In the genomic region with DNA sequence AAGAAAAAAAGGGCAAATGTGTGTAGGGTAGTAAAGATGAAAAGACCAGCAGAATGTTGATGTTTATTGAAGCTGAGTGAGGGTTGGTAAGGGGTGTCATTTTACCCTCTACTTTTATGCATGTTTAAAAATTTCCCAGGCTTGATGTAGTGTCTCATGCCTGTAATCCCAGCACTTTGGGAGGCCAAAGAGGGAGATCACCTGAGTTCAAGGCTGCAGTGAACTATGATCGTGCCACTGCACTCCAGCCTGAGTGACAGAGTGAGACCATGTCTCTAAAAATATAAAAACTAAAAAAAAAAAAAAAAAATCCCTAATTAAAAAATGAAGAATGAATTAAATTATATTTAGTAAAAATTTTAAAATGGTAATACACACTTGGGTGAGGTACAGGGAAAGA, we compare ENCODE assay signal across 29 cellular contexts.
"Had no signal": no experiment of that assay in that cellular context is flagged by ENCODE, and none has a peak within 500 bp of the region (broad histone marks: within the 10 kb centered on the region; RNA-seq: fewer than 3 reads in every experiment).

No MANE protein-coding gene starts in this region.

- FAIRE-seq: colon, endothelial cell of umbilical vein, urothelium cell line had no signal

- H3K27me3 ChIP-seq: dorsolateral prefrontal cortex, esophagus squamous epithelium, sigmoid colon, tibial nerve, upper lobe of left lung had no signal

- H3K27ac ChIP-seq: dorsolateral prefrontal cortex, esophagus squamous epithelium, lower lobe of right lung, prostate gland, sigmoid colon, thoracic aorta, tibial nerve, upper lobe of left lung had no signal

- H3K27ac Mint-ChIP-seq: nephron progenitor cell; stimulated activated memory B cell treated with anti-CD40 and anti-IgM and Interleukin-4, amounts not matched to agents 10 μg/mL and 1 μg/mL and 100 μg/mL, for 72 hours; stimulated activated naive CD8-positive, alpha-beta T cell treated with anti-CD3 and anti-CD28 coated beads, Interleukin-15, Interleukin-2, amounts not matched to agents 100 ng/mL and 50 ng/mL, for 24 hours had no signal

- DNase-seq: cerebellar nuclear complex; dorsolateral prefrontal cortex; effector CD4-positive, alpha-beta T cell; erythroblast; esophagus squamous epithelium; foreskin melanocyte; hypothalamus; immature natural killer cell; islet precursor cell; kidney glomerular epithelial cell; left colon; left ventricle myocardium superior; lower lobe of right lung; naive B cell; nephron progenitor cell; nucleus accumbens; right cardiac atrium; sigmoid colon; stimulated activated CD4-positive, alpha-beta T cell treated with anti-CD3 and anti-CD28 coated beads, Interleukin-2, amount 100 ng/mL, for 24 hours; stimulated activated CD4-positive, alpha-beta T cell treated with anti-CD3 and anti-CD28 coated beads, Interleukin-4, amount 100 ng/mL, for 24 hours; upper lobe of left lung had no signal

- H3K9me3 ChIP-seq: esophagus squamous epithelium, lower lobe of right lung, prostate gland, sigmoid colon, thoracic aorta, tibial nerve, upper lobe of left lung had no signal

- H3K9me3 Mint-ChIP-seq: immature natural killer cell; naive B cell; nephron progenitor cell; stimulated activated memory B cell treated with anti-CD40 and anti-IgM and Interleukin-4, amounts not matched to agents 10 μg/mL and 1 μg/mL and 100 μg/mL, for 72 hours; stimulated activated naive CD8-positive, alpha-beta T cell treated with anti-CD3 and anti-CD28 coated beads, Interleukin-15, Interleukin-2, amounts not matched to agents 100 ng/mL and 50 ng/mL, for 24 hours had no signal

- ATAC-seq: left colon; left ventricle myocardium superior; lower lobe of right lung; right cardiac atrium; stimulated activated memory B cell treated with anti-CD40 and anti-IgM and Interleukin-4, amounts not matched to agents 10 μg/mL and 1 μg/mL and 100 μg/mL, for 72 hours had no signal

- H3K4me3 Mint-ChIP-seq: immature natural killer cell; naive B cell; nephron progenitor cell; stimulated activated memory B cell treated with anti-CD40 and anti-IgM and Interleukin-4, amounts not matched to agents 10 μg/mL and 1 μg/mL and 100 μg/mL, for 72 hours; stimulated activated naive CD8-positive, alpha-beta T cell treated with anti-CD3 and anti-CD28 coated beads, Interleukin-15, Interleukin-2, amounts not matched to agents 100 ng/mL and 50 ng/mL, for 24 hours had no signal

- H3K27me3 Mint-ChIP-seq: naive B cell; stimulated activated memory B cell treated with anti-CD40 and anti-IgM and Interleukin-4, amounts not matched to agents 10 μg/mL and 1 μg/mL and 100 μg/mL, for 72 hours; stimulated activated naive CD8-positive, alpha-beta T cell treated with anti-CD3 and anti-CD28 coated beads, Interleukin-15, Interleukin-2, amounts not matched to agents 100 ng/mL and 50 ng/mL, for 24 hours had no signal
